Comparison of ENCODE assay signal across 37 cellular contexts in genomic region chr15:42843699-42844098, GRCh38.
"Had no signal": no experiment of that assay in that cellular context is flagged by ENCODE, and none has a peak within 500 bp of the region (broad histone marks: within the 10 kb centered on the region; RNA-seq: fewer than 3 reads in every experiment).

No MANE protein-coding gene starts in this region.

- H3K27ac ChIP-seq: body of pancreas, brain microvascular endothelial cell, breast epithelium, VCaP had no signal

- H3K4me1 ChIP-seq: body of pancreas, breast epithelium had no signal

- H3K9me3 Mint-ChIP-seq: activated CD4-positive, alpha-beta memory T cell treated with anti-CD3 and anti-CD28 coated beads for 36 hours; activated CD4-positive, alpha-beta T cell treated with anti-CD3 and anti-CD28 coated beads, Interleukin-2, amount 10 ng/mL, durations not matched to agents 24 days and 14 days; activated CD8-positive, alpha-beta T cell treated with anti-CD3 and anti-CD28 coated beads for 36 hours; activated naive CD4-positive, alpha-beta T cell treated with anti-CD3 and anti-CD28 coated beads, Interleukin-2, amount 50 U/mL, for 24 hours; activated naive CD8-positive, alpha-beta T cell treated with anti-CD3 and anti-CD28 coated beads, Interleukin-2, amount 50 U/mL, for 24 hours; activated T-cell treated with anti-CD3 and anti-CD28 coated beads, Interleukin-2, amount 50 U/mL, for 72 hours; activated T-helper 1 cell treated with anti-CD3 and anti-CD28 coated beads, Interleukin-12 subunit alpha, Interleukin-12 subunit beta, Interleukin-2, Interleukin-4 antibody, amounts not matched to agents 30 ng/mL and 10 ng/mL and 1 ng/mL, durations not matched to agents 14 hours and 24 hours and 36 hours; activated T-helper 17 cell treated with anti-CD3 and anti-CD28 coated beads, Interleukin-2, amount 50 U/mL, for 72 hours; T-helper 1 cell treated with Interleukin-12 subunit alpha and Interleukin-12 subunit beta and Interleukin-4 antibody, amounts not matched to agents 30 μg/mL and 1 μg/mL, for 36 hours; T-helper 2 cell treated with Interferon-gamma antibody and Interleukin-4, amounts not matched to agents 5 μg/mL and 100 μg/mL, for 36 hours had no signal

- H3K4me3 ChIP-seq: body of pancreas, breast epithelium had no signal

- H3K27me3 ChIP-seq: body of pancreas, brain microvascular endothelial cell, breast epithelium had no signal

- FAIRE-seq: astrocyte, TTC549 had no signal

- ATAC-seq: activated CD8-positive, alpha-beta T cell treated with anti-CD3 and anti-CD28 coated beads for 36 hours; activated naive CD8-positive, alpha-beta T cell treated with anti-CD3 and anti-CD28 coated beads, Interleukin-2, amount 50 U/mL, for 24 hours; activated T-cell treated with anti-CD3 and anti-CD28 coated beads, Interleukin-2, amount 50 U/mL, for 4 hours; activated T-cell treated with anti-CD3 and anti-CD28 coated beads, Interleukin-2, amount 50 U/mL, for 72 hours; activated T-helper 17 cell treated with anti-CD3 and anti-CD28 coated beads, Interleukin-2, amount 50 U/mL, for 72 hours; body of pancreas had no signal

- H3K36me3 ChIP-seq: brain microvascular endothelial cell, breast epithelium had no signal

- H3K9me3 ChIP-seq: breast epithelium had no signal

- H3K4me3 Mint-ChIP-seq: activated B cell treated with CpG ODN at 0.5 μM for 24 hours; activated CD4-positive, alpha-beta memory T cell treated with anti-CD3 and anti-CD28 coated beads for 36 hours; activated CD4-positive, alpha-beta T cell treated with anti-CD3 and anti-CD28 coated beads, Interleukin-2, amount 10 ng/mL, durations not matched to agents 24 days and 14 days; activated CD8-positive, alpha-beta T cell treated with anti-CD3 and anti-CD28 coated beads for 36 hours; activated naive CD4-positive, alpha-beta T cell treated with anti-CD3 and anti-CD28 coated beads, Interleukin-2, amount 10 ng/mL, durations not matched to agents 7 days and 5 days; activated naive CD4-positive, alpha-beta T cell treated with anti-CD3 and anti-CD28 coated beads, Interleukin-2, amount 50 U/mL, for 24 hours; activated naive CD8-positive, alpha-beta T cell; activated naive CD8-positive, alpha-beta T cell treated with anti-CD3 and anti-CD28 coated beads, Interleukin-2, amount 10 ng/mL, durations not matched to agents 7 days and 5 days; activated naive CD8-positive, alpha-beta T cell treated with anti-CD3 and anti-CD28 coated beads, Interleukin-2, amount 50 U/mL, for 24 hours; activated T-cell treated with anti-CD3 and anti-CD28 coated beads, Interleukin-2, amount 50 U/mL, for 4 hours; activated T-cell treated with anti-CD3 and anti-CD28 coated beads, Interleukin-2, amount 50 U/mL, for 72 hours; activated T-helper 1 cell treated with anti-CD3 and anti-CD28 coated beads, Interleukin-12 subunit alpha, Interleukin-12 subunit beta, Interleukin-2, Interleukin-4 antibody, amounts not matched to agents 30 ng/mL and 10 ng/mL and 1 ng/mL, durations not matched to agents 14 hours and 24 hours and 36 hours; activated T-helper 17 cell treated with anti-CD3 and anti-CD28 coated beads, Interleukin-2, amount 50 U/mL, for 72 hours; T-helper 1 cell treated with Interleukin-12 subunit alpha and Interleukin-12 subunit beta and Interleukin-4 antibody, amounts not matched to agents 30 μg/mL and 1 μg/mL, for 36 hours; T-helper 2 cell treated with Interferon-gamma antibody and Interleukin-4, amounts not matched to agents 5 μg/mL and 100 μg/mL, for 36 hours had no signal

- H3K4me1 Mint-ChIP-seq: activated B cell treated with CpG ODN at 0.5 μM for 24 hours; activated CD4-positive, alpha-beta T cell treated with anti-CD3 and anti-CD28 coated beads, Interleukin-2, amount 10 ng/mL, durations not matched to agents 24 days and 14 days; activated naive CD4-positive, alpha-beta T cell treated with anti-CD3 and anti-CD28 coated beads, Interleukin-2, amount 10 ng/mL, durations not matched to agents 7 days and 5 days; activated naive CD4-positive, alpha-beta T cell treated with anti-CD3 and anti-CD28 coated beads, Interleukin-2, amount 50 U/mL, for 24 hours; activated naive CD8-positive, alpha-beta T cell treated with anti-CD3 and anti-CD28 coated beads, Interleukin-2, amount 10 ng/mL, durations not matched to agents 7 days and 5 days; activated naive CD8-positive, alpha-beta T cell treated with anti-CD3 and anti-CD28 coated beads, Interleukin-2, amount 50 U/mL, for 24 hours; activated T-helper 17 cell treated with anti-CD3 and anti-CD28 coated beads, Interleukin-2, amount 50 U/mL, for 72 hours had no signal

- H3K27me3 Mint-ChIP-seq: activated B cell treated with CpG ODN at 0.5 μM for 24 hours; activated CD4-positive, alpha-beta memory T cell treated with anti-CD3 and anti-CD28 coated beads for 36 hours; activated CD4-positive, alpha-beta T cell treated with anti-CD3 and anti-CD28 coated beads, Interleukin-2, amount 10 ng/mL, durations not matched to agents 24 days and 14 days; activated CD8-positive, alpha-beta T cell treated with anti-CD3 and anti-CD28 coated beads for 36 hours; activated naive CD4-positive, alpha-beta T cell treated with anti-CD3 and anti-CD28 coated beads, Interleukin-2, amount 10 ng/mL, durations not matched to agents 7 days and 5 days; activated naive CD4-positive, alpha-beta T cell treated with anti-CD3 and anti-CD28 coated beads, Interleukin-2, amount 50 U/mL, for 24 hours; activated naive CD8-positive, alpha-beta T cell; activated naive CD8-positive, alpha-beta T cell treated with anti-CD3 and anti-CD28 coated beads, Interleukin-2, amount 10 ng/mL, durations not matched to agents 7 days and 5 days; activated naive CD8-positive, alpha-beta T cell treated with anti-CD3 and anti-CD28 coated beads, Interleukin-2, amount 50 U/mL, for 24 hours; activated T-helper 17 cell treated with anti-CD3 and anti-CD28 coated beads, Interleukin-2, amount 50 U/mL, for 72 hours had no signal

- DNase-seq: activated B cell treated with CpG ODN at 0.5 μM for 24 hours; activated CD4-positive, alpha-beta memory T cell treated with anti-CD3 and anti-CD28 coated beads for 36 hours; activated CD4-positive, alpha-beta T cell treated with anti-CD3 and anti-CD28 coated beads for 4 hours; activated CD4-positive, alpha-beta T cell treated with anti-CD3 and anti-CD28 coated beads, Interleukin-2, amount 10 ng/mL, durations not matched to agents 24 days and 14 days; activated CD4-positive, alpha-beta T cell treated with anti-CD3 and anti-CD28 coated beads, Interleukin-2, amount 50 U/mL, for 1 hour; activated CD4-positive, alpha-beta T cell treated with anti-CD3 and anti-CD28 coated beads, Interleukin-2, amount 50 U/mL, for 4 hours; activated CD4-positive, CD25-positive, alpha-beta regulatory T cell treated with anti-CD3 and anti-CD28 coated beads, Interleukin-2, amount 50 U/mL, for 72 hours; activated CD8-positive, alpha-beta memory T cell treated with anti-CD3 and anti-CD28 coated beads, Interleukin-2, amount 50 U/mL, for 4 hours; activated CD8-positive, alpha-beta T cell treated with anti-CD3 and anti-CD28 coated beads for 36 hours; activated effector memory CD4-positive, alpha-beta T cell treated with anti-CD3 and anti-CD28 coated beads, Interleukin-2, amount 50 U/mL, for 16 hours; activated gamma-delta T cell treated with Interleukin-2 at 50 U/mL for 16 hours; activated naive CD4-positive, alpha-beta T cell; activated naive CD4-positive, alpha-beta T cell treated with anti-CD3 and anti-CD28 coated beads, Interleukin-2, amount 10 ng/mL, durations not matched to agents 7 days and 5 days; activated naive CD8-positive, alpha-beta T cell treated with anti-CD3 and anti-CD28 coated beads, Interleukin-2, amount 10 ng/mL, durations not matched to agents 7 days and 5 days; activated naive CD8-positive, alpha-beta T cell treated with anti-CD3 and anti-CD28 coated beads, Interleukin-2, amount 50 U/mL, for 24 hours; activated T-cell treated with anti-CD3 and anti-CD28 coated beads for 4 hours; activated T-cell treated with anti-CD3 and anti-CD28 coated beads, Interleukin-2, amount 50 U/mL, for 1 hour; activated T-cell treated with anti-CD3 and anti-CD28 coated beads, Interleukin-2, amount 50 U/mL, for 4 hours; activated T-cell treated with anti-CD3 and anti-CD28 coated beads, Interleukin-2, amount 50 U/mL, for 72 hours; amniotic stem cell; aorta; body of pancreas; brain microvascular endothelial cell; central memory CD4-positive, alpha-beta T cell; T-helper 1 cell; T-helper 2 cell; T-helper 9 cell had no signal

- H3K36me3 Mint-ChIP-seq: activated naive CD8-positive, alpha-beta T cell treated with anti-CD3 and anti-CD28 coated beads, Interleukin-2, amount 10 ng/mL, durations not matched to agents 7 days and 5 days had no signal

- H3K27ac Mint-ChIP-seq: activated B cell treated with CpG ODN at 0.5 μM for 24 hours; activated CD4-positive, alpha-beta memory T cell treated with anti-CD3 and anti-CD28 coated beads for 36 hours; activated CD4-positive, alpha-beta T cell treated with anti-CD3 and anti-CD28 coated beads, Interleukin-2, amount 10 ng/mL, durations not matched to agents 24 days and 14 days; activated CD8-positive, alpha-beta T cell treated with anti-CD3 and anti-CD28 coated beads for 36 hours; activated naive CD4-positive, alpha-beta T cell treated with anti-CD3 and anti-CD28 coated beads, Interleukin-2, amount 10 ng/mL, durations not matched to agents 7 days and 5 days; activated naive CD4-positive, alpha-beta T cell treated with anti-CD3 and anti-CD28 coated beads, Interleukin-2, amount 50 U/mL, for 24 hours; activated naive CD8-positive, alpha-beta T cell; activated naive CD8-positive, alpha-beta T cell treated with anti-CD3 and anti-CD28 coated beads, Interleukin-2, amount 10 ng/mL, durations not matched to agents 7 days and 5 days; activated naive CD8-positive, alpha-beta T cell treated with anti-CD3 and anti-CD28 coated beads, Interleukin-2, amount 50 U/mL, for 24 hours; activated T-cell treated with anti-CD3 and anti-CD28 coated beads, Interleukin-2, amount 50 U/mL, for 72 hours; activated T-helper 1 cell treated with anti-CD3 and anti-CD28 coated beads, Interleukin-12 subunit alpha, Interleukin-12 subunit beta, Interleukin-2, Interleukin-4 antibody, amounts not matched to agents 30 ng/mL and 10 ng/mL and 1 ng/mL, durations not matched to agents 14 hours and 24 hours and 36 hours; activated T-helper 17 cell treated with anti-CD3 and anti-CD28 coated beads, Interleukin-2, amount 50 U/mL, for 72 hours; T-helper 1 cell treated with Interleukin-12 subunit alpha and Interleukin-12 subunit beta and Interleukin-4 antibody, amounts not matched to agents 30 μg/mL and 1 μg/mL, for 36 hours; T-helper 2 cell treated with Interferon-gamma antibody and Interleukin-4, amounts not matched to agents 5 μg/mL and 100 μg/mL, for 36 hours had no signal
